8 cellular contexts compared by ENCODE assay signal in genomic region chr16:25066747-25067631, GRCh38. TPM values are rescaled to one million over a fixed set of nuclear protein-coding genes. Genes with fewer than 3 reads are reported as not detected.
DNase-seq lines count a peak whose midpoint lies in the region; ATAC-seq and TF ChIP-seq lines count a peak whose summit lies in the region.

No MANE protein-coding gene starts in this region.

- TF ChIP-seq CTCF in A673 (conservative IDR thresholded peaks at IDR 0.05; ENCODE audit: low read depth, low read length) = no peak

- peak overlapping the region; percentile 68 for H3K4me3 ChIP-seq in A673 (ENCODE audit: low read depth, low read length, poor library complexity, severe bottlenecking)

- intact Hi-C loops in A673 (cut with micrococcal nuclease; ENCODE audit: unreplicated experiment) = no loop called here

- H3K4me1 ChIP-seq in A673 (ENCODE audit: insufficient read depth, low read length, poor library complexity, severe bottlenecking) = peaks cover 4% of the 10 kb centered on the region

- no peaks in the 10 kb centered on the region for H3K27me3 ChIP-seq in A673 (replicated peaks; ENCODE audit: insufficient read depth, low read depth, low read length, poor library complexity)

- no TSS peak for BruUV-seq in A673 (replicated peaks; lab: Mats Ljungman, UMichigan)

- peak; percentile 77 for DNase-seq in A673 (ENCODE audit: low spot score)
- DNase-seq in NCI-H524 (lab: John Stamatoyannopoulos, UW) = peak; percentile 57 to 81
- DNase-seq in activated CD4-positive, alpha-beta T cell treated with anti-CD3 and anti-CD28 coated beads, Interleukin-2, amount 50 U/mL, for 1 hour = peak; percentile 75
- peak; percentile 41 for DNase-seq in cortex of kidney (lab: John Stamatoyannopoulos, UW)
- DNase-seq in left lobe of liver (ENCODE audit: low spot score) = peak; percentile 84
- DNase-seq in stimulated activated CD4-positive, alpha-beta T cell treated with anti-CD3 and anti-CD28 coated beads, Interleukin-2, amount 100 ng/mL, for 24 hours = peak; percentile 81 to 88

- H3K27ac ChIP-seq in A673 (ENCODE audit: low read depth, low read length, poor library complexity, severe bottlenecking) = peak overlapping the region; percentile 76

- ATAC-seq in GM18867 (IDR thresholded peaks at IDR 0.05; ENCODE audit: unreplicated experiment) (peak; percentile 89), HG03097 (IDR thresholded peaks at IDR 0.05; ENCODE audit: low FRiP score, unreplicated experiment) (peak; percentile 74), left lobe of liver (peak; percentile 99)

- H3K9me3 ChIP-seq in A673 (ENCODE audit: low read depth, low read length, poor library complexity, severe bottlenecking) = no peaks in the 10 kb centered on the region

- H3K36me3 ChIP-seq in A673 (ENCODE audit: insufficient read depth, low read length, poor library complexity, severe bottlenecking) = no peaks in the 10 kb centered on the region

- CTCF ChIA-PET in A673 (lab: Charles Lee) = interaction anchor here (0.6 to 0.8 kb wide), 2 partner anchors 158 to 259 kb away, joined by 3 to 11 read pairs; no protein-coding TSS in a partner anchor

- POLR2A ChIA-PET in A673 (lab: Charles Lee; ENCODE audit: low non-redundant PET) = no interaction called here

RNA-seq across cellular contexts. Expression of gene LCMT1, which starts 44.6 kb away (rescaled TPM):
- total RNA-seq in A673 (2021) (55.8 and 56.3 TPM in 2 replicates), left lobe of liver (7.0 TPM)

RNA-seq across cellular contexts. Expression of gene ARHGAP17, which starts 51.8 kb away (rescaled TPM):
- total RNA-seq in A673 (2021) (144 and 146 TPM in 2 replicates), left lobe of liver (22.1 TPM)

Comparison
In these comparisons a context has a peak if more than half of its experiments do, and no peak if none do; other contexts are left out.
1. Peak in every context shown above with its lines: DNase-seq, ATAC-seq, H3K4me3 ChIP-seq and H3K27ac ChIP-seq.